Comparison of ENCODE assay signal across 10 cellular contexts in genomic region chr6:7110092-7110792, GRCh38. TPM values are rescaled to one million over a fixed set of nuclear protein-coding genes. Genes with fewer than 3 reads are reported as not detected.
A peak's percentile ranks its signal among the peaks of the same experiment; 100 is the strongest.
DNase-seq lines count a peak whose midpoint lies in the region; ATAC-seq, FAIRE-seq and TF ChIP-seq lines count a peak whose summit lies in the region.
"Had no signal": no experiment of that assay in that cellular context is flagged by ENCODE, and none has a peak within 500 bp of the region (broad histone marks: within the 10 kb centered on the region; RNA-seq: fewer than 3 reads in every experiment).

No MANE protein-coding gene starts in this region.

- intact Hi-C loops in breast epithelium (cut with DNase I; ENCODE audit: low total_unique reads) = no loop called here

- H3K9me3 ChIP-seq in breast epithelium = no peaks in the 10 kb centered on the region
- no peaks in the 10 kb centered on the region for H3K9me3 ChIP-seq in muscle layer of duodenum (ENCODE audit: control insufficient read depth in 1 of 2, low read length in 2 of 2)

- ATAC-seq in HG02852 (IDR thresholded peaks at IDR 0.05; ENCODE audit: unreplicated experiment) (no peak), HG02981 (IDR thresholded peaks at IDR 0.05; ENCODE audit: unreplicated experiment) (no peak)

- no peaks in the 10 kb centered on the region for H3K4me1 ChIP-seq in breast epithelium
- H3K4me1 ChIP-seq in muscle layer of duodenum (ENCODE audit: control insufficient read depth in 1 of 2, insufficient read depth in 2 of 2, low read length in 2 of 2) = peaks cover 6 to 40% of the 10 kb centered on the region in 2 donors

- H3K27ac ChIP-seq in breast epithelium (peak overlapping the region; percentile 94 to 95), muscle layer of duodenum (ENCODE audit: low read length) (peak overlapping the region; percentile 75)

- TF ChIP-seq POLR2A in breast epithelium (IDR thresholded peaks at IDR 0.05) = no peak

- no peaks in the 10 kb centered on the region for H3K27me3 ChIP-seq in breast epithelium
- no peaks in the 10 kb centered on the region for H3K27me3 ChIP-seq in muscle layer of duodenum (ENCODE audit: low read depth, low read length)

- H3K36me3 ChIP-seq in breast epithelium (no peaks in the 10 kb centered on the region), muscle layer of duodenum (ENCODE audit: control insufficient read depth in 1 of 2, insufficient read depth in 2 of 2, low read length in 2 of 2) (peaks cover 0 to 3% of the 10 kb centered on the region in 2 donors)

- no peak for TF ChIP-seq CTCF in AG10803 (conservative IDR thresholded peaks at IDR 0.05; ENCODE audit: low read length)
- TF ChIP-seq CTCF in breast epithelium (IDR thresholded peaks at IDR 0.05) = no peak

- DNase-seq in AG10803 (ENCODE audit: low read depth) (no peak), breast epithelium (ENCODE audit: low spot score in 2 of 2) (no peak), anterior cingulate cortex (lab: John Stamatoyannopoulos, UW) (no peak), HTR-8/SVneo (ENCODE audit: insufficient read length, low spot score) (no peak)
- no peak for DNase-seq in Jurkat, Clone E6-1 (ENCODE audit: low read depth, low spot score)
- DNase-seq: cerebellar nuclear complex, NCI-H1092 treated with DMSO at 0.1 percent for 48 hours had no signal

- FAIRE-seq in HTR-8/SVneo (lab: Jason Lieb, UNC) = no peak

- peak overlapping the region; percentile 96 for H3K4me3 ChIP-seq in AG10803 (ENCODE audit: low read length)
- peak overlapping the region; percentile 93 for H3K4me3 ChIP-seq in Jurkat, Clone E6-1 (ENCODE audit: low read length)
- H3K4me3 ChIP-seq in breast epithelium = peak overlapping the region in 2 of 3 donors; percentile 84 to 92
- peak overlapping the region; percentile 72 to 97 for H3K4me3 ChIP-seq in muscle layer of duodenum (ENCODE audit: low read depth in 1 of 2, low read length in 2 of 2)

RNA-seq across cellular contexts. Expression of gene RREB1, which starts 2.5 kb away (rescaled TPM):
- polyA plus RNA-seq in Jurkat, Clone E6-1 (2012; ENCODE audit: insufficient read depth, insufficient read length) = 10.5 TPM
- total RNA-seq in breast epithelium = 10 to 100 TPM; 36.0 to 39.8 (median 39.7) TPM
